1 cellular context compared by ENCODE assay signal in genomic region chr7:7569113-7569527, GRCh38.
TF ChIP-seq lines count a peak whose summit lies in the region.

No MANE protein-coding gene starts in this region.

TF ChIP-seq in GM12878, 131 proteins besides CTCF, POLR2A, EP300 and RAD21 (continued from another document and continues in another):
- TF ChIP-seq, protein P1, sequence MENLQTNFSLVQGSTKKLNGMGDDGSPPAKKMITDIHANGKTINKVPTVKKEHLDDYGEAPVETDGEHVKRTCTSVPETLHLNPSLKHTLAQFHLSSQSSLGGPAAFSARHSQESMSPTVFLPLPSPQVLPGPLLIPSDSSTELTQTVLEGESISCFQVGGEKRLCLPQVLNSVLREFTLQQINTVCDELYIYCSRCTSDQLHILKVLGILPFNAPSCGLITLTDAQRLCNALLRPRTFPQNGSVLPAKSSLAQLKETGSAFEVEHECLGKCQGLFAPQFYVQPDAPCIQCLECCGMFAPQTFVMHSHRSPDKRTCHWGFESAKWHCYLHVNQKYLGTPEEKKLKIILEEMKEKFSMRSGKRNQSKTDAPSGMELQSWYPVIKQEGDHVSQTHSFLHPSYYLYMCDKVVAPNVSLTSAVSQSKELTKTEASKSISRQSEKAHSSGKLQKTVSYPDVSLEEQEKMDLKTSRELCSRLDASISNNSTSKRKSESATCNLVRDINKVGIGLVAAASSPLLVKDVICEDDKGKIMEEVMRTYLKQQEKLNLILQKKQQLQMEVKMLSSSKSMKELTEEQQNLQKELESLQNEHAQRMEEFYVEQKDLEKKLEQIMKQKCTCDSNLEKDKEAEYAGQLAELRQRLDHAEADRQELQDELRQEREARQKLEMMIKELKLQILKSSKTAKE (IDR thresholded peaks at IDR 0.05; ENCODE audit: low read depth, poor library complexity, severe bottlenecking), result peak; percentile 23
- TF ChIP-seq BRCA1 (IDR thresholded peaks at IDR 0.05; ENCODE audit: low read depth, low read length) (no peak), FOXK2 (IDR thresholded peaks at IDR 0.05) (no peak), ZNF592 (IDR thresholded peaks at IDR 0.05) (no peak), KLF5 (IDR thresholded peaks at IDR 0.05; ENCODE audit: partially characterized antibody) (no peak), RCOR1 (conservative IDR thresholded peaks at IDR 0.05; ENCODE audit: low read depth, low read length) (no peak), JUNB (IDR thresholded peaks at IDR 0.05) (peak; percentile 44; the same call in 1 of the 2 replicates), ATF7 (IDR thresholded peaks at IDR 0.05; ENCODE audit: low read depth) (peak; percentile 64), ZNF207 (IDR thresholded peaks at IDR 0.05; ENCODE audit: borderline replicate concordance) (no peak), BACH1 (IDR thresholded peaks at IDR 0.05; ENCODE audit: borderline replicate concordance) (0 out of 2 replicates have a peak, but pooled peaks have one; percentile 25), BHLHE40 (IDR thresholded peaks at IDR 0.05; ENCODE audit: borderline replicate concordance in 1 of 2, low read depth in 2 of 2, low read length in 1 of 2) (peak in 1 of 2 experiments; percentile 14; a peak in 1 of 4 replicates), CBFB (IDR thresholded peaks at IDR 0.05; ENCODE audit: low read depth) (no peak), EGR1 (IDR thresholded peaks at IDR 0.05; ENCODE audit: borderline replicate concordance in 1 of 2, low read depth in 2 of 2, low read length in 2 of 2) (no peak), PML (IDR thresholded peaks at IDR 0.05; ENCODE audit: low read length) (peak; percentile 69), TBL1XR1 (IDR thresholded peaks at IDR 0.05; ENCODE audit: low read depth, low read length) (no peak), ZNF24 (IDR thresholded peaks at IDR 0.05) (no peak), YY1 (IDR thresholded peaks at IDR 0.05; ENCODE audit: low read depth, low read length) (peak; percentile 56), NFIC (IDR thresholded peaks at IDR 0.05; ENCODE audit: low read depth, low read length) (peak; percentile 81), CHD4 (IDR thresholded peaks at IDR 0.05) (no peak), SUPT20H (IDR thresholded peaks at IDR 0.05; ENCODE audit: borderline replicate concordance, control insufficient read depth, low read depth, low read length) (no peak), LARP7 (IDR thresholded peaks at IDR 0.05) (no peak), MYC (IDR thresholded peaks at IDR 0.05; ENCODE audit: insufficient read depth, insufficient read length, insufficient replicate concordance, low read length, severe bottlenecking) (no peak), TARDBP (IDR thresholded peaks at IDR 0.05; ENCODE audit: borderline replicate concordance) (no peak), IKZF2 (IDR thresholded peaks at IDR 0.05) (peak in 1 of 2 experiments; percentile 46; a peak in 1 of 4 replicates), HCFC1 (IDR thresholded peaks at IDR 0.05; ENCODE audit: low read length) (no peak), ATF2 (IDR thresholded peaks at IDR 0.05; ENCODE audit: low read length) (peak; percentile 58), STAT1 (conservative IDR thresholded peaks at IDR 0.05) (no peak), CREM (IDR thresholded peaks at IDR 0.05; ENCODE audit: low read depth) (peak; percentile 86), RB1 (IDR thresholded peaks at IDR 0.05; ENCODE audit: borderline replicate concordance) (no peak), TCF12 (IDR thresholded peaks at IDR 0.05; ENCODE audit: low read depth, low read length) (0 out of 2 replicates have a peak, but pooled peaks have one; percentile 19), MEF2B (IDR thresholded peaks at IDR 0.05; ENCODE audit: partially characterized antibody, poor library complexity, severe bottlenecking) (peak; percentile 76), ZBTB40 (IDR thresholded peaks at IDR 0.05; ENCODE audit: borderline replicate concordance) (0 out of 2 replicates have a peak, but pooled peaks have one; percentile 2), SP1 (IDR thresholded peaks at IDR 0.05; ENCODE audit: low read depth, low read length) (peak; percentile 44), NBN (IDR thresholded peaks at IDR 0.05) (0 out of 2 replicates have a peak, but pooled peaks have one; percentile 14), TCF3 (IDR thresholded peaks at IDR 0.05; ENCODE audit: borderline replicate concordance, insufficient read depth, low read depth, low read length) (0 out of 2 replicates have a peak, but pooled peaks have one; percentile 12)
- TF ChIP-seq, protein P2, sequence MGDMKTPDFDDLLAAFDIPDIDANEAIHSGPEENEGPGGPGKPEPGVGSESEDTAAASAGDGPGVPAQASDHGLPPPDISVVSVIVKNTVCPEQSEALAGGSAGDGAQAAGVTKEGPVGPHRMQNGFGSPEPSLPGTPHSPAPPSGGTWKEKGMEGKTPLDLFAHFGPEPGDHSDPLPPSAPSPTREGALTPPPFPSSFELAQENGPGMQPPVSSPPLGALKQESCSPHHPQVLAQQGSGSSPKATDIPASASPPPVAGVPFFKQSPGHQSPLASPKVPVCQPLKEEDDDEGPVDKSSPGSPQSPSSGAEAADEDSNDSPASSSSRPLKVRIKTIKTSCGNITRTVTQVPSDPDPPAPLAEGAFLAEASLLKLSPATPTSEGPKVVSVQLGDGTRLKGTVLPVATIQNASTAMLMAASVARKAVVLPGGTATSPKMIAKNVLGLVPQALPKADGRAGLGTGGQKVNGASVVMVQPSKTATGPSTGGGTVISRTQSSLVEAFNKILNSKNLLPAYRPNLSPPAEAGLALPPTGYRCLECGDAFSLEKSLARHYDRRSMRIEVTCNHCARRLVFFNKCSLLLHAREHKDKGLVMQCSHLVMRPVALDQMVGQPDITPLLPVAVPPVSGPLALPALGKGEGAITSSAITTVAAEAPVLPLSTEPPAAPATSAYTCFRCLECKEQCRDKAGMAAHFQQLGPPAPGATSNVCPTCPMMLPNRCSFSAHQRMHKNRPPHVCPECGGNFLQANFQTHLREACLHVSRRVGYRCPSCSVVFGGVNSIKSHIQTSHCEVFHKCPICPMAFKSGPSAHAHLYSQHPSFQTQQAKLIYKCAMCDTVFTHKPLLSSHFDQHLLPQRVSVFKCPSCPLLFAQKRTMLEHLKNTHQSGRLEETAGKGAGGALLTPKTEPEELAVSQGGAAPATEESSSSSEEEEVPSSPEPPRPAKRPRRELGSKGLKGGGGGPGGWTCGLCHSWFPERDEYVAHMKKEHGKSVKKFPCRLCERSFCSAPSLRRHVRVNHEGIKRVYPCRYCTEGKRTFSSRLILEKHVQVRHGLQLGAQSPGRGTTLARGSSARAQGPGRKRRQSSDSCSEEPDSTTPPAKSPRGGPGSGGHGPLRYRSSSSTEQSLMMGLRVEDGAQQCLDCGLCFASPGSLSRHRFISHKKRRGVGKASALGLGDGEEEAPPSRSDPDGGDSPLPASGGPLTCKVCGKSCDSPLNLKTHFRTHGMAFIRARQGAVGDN (IDR thresholded peaks at IDR 0.05), result peak; percentile 3; the same call in 1 of the 2 replicates
- TF ChIP-seq, protein P3, sequence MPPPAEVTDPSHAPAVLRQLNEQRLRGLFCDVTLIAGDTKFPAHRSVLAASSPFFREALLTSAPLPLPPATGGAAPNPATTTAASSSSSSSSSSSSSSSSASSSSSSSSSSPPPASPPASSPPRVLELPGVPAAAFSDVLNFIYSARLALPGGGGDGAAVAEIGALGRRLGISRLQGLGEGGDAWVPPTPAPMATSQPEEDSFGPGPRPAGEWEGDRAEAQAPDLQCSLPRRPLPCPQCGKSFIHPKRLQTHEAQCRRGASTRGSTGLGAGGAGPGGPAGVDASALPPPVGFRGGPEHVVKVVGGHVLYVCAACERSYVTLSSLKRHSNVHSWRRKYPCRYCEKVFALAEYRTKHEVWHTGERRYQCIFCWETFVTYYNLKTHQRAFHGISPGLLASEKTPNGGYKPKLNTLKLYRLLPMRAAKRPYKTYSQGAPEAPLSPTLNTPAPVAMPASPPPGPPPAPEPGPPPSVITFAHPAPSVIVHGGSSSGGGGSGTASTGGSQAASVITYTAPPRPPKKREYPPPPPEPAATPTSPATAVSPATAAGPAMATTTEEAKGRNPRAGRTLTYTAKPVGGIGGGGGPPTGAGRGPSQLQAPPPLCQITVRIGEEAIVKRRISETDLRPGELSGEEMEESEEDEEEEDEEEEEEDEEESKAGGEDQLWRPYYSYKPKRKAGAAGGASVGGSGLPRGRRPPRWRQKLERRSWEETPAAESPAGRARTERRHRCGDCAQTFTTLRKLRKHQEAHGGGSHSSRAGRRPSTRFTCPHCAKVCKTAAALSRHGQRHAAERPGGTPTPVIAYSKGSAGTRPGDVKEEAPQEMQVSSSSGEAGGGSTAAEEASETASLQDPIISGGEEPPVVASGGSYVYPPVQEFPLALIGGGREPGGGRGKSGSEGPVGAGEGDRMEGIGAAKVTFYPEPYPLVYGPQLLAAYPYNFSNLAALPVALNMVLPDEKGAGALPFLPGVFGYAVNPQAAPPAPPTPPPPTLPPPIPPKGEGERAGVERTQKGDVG (CRISPR knock-in tag; IDR thresholded peaks at IDR 0.05), result 0 out of 2 replicates have a peak, but pooled peaks have one; percentile 1
- TF ChIP-seq, protein P4, sequence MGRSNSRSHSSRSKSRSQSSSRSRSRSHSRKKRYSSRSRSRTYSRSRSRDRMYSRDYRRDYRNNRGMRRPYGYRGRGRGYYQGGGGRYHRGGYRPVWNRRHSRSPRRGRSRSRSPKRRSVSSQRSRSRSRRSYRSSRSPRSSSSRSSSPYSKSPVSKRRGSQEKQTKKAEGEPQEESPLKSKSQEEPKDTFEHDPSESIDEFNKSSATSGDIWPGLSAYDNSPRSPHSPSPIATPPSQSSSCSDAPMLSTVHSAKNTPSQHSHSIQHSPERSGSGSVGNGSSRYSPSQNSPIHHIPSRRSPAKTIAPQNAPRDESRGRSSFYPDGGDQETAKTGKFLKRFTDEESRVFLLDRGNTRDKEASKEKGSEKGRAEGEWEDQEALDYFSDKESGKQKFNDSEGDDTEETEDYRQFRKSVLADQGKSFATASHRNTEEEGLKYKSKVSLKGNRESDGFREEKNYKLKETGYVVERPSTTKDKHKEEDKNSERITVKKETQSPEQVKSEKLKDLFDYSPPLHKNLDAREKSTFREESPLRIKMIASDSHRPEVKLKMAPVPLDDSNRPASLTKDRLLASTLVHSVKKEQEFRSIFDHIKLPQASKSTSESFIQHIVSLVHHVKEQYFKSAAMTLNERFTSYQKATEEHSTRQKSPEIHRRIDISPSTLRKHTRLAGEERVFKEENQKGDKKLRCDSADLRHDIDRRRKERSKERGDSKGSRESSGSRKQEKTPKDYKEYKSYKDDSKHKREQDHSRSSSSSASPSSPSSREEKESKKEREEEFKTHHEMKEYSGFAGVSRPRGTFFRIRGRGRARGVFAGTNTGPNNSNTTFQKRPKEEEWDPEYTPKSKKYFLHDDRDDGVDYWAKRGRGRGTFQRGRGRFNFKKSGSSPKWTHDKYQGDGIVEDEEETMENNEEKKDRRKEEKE (IDR thresholded peaks at IDR 0.05), result no peak
